Comparison of ENCODE assay signal across 1 cellular context in the genomic region with DNA sequence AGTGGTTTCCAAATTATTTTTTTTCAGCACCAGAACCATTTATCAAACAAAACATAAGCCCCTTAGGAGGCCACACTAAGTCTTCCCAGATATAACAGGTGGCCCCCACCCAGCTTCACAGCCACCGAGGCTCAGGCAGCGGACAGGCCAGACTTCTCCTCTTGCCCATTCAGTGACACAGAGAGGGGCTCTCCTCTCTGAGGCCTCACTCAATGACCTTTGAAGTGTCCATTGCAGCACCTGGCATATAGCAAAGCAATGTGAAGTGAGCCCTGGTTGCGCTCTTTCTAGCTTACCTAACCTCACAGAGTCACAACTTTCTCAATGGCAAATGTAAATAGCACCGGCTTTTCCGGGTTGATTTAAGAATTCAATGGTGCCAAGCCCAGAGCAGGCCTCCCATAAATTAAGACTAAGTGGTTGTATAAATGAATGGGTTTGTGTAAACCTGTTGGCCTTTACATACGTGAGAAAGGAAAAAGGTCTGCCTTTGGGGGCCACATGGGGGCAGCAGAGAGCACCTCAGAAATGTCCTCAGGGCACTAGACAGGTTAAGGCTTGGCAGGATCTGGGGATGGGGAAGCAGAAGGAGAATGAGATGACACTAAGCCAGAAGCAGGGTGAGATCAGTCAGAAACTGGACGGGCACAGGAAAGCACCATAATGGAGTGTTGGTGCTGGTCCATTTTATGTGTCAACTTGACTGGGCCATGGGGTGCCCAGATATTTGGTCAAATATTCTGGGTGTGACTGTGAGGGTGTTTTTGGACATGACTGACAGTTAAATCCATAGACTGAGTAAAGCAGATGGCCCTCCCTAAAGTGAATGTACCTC.
A peak's percentile ranks its signal among the peaks of the same experiment; 100 is the strongest.
TF ChIP-seq lines count a peak whose summit lies in the region.

No MANE protein-coding gene starts in this region.

TF ChIP-seq in GM12878, 131 proteins besides CTCF, POLR2A, EP300 and RAD21:
- TF ChIP-seq, protein P1, sequence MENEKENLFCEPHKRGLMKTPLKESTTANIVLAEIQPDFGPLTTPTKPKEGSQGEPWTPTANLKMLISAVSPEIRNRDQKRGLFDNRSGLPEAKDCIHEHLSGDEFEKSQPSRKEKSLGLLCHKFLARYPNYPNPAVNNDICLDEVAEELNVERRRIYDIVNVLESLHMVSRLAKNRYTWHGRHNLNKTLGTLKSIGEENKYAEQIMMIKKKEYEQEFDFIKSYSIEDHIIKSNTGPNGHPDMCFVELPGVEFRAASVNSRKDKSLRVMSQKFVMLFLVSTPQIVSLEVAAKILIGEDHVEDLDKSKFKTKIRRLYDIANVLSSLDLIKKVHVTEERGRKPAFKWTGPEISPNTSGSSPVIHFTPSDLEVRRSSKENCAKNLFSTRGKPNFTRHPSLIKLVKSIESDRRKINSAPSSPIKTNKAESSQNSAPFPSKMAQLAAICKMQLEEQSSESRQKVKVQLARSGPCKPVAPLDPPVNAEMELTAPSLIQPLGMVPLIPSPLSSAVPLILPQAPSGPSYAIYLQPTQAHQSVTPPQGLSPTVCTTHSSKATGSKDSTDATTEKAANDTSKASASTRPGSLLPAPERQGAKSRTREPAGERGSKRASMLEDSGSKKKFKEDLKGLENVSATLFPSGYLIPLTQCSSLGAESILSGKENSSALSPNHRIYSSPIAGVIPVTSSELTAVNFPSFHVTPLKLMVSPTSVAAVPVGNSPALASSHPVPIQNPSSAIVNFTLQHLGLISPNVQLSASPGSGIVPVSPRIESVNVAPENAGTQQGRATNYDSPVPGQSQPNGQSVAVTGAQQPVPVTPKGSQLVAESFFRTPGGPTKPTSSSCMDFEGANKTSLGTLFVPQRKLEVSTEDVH (IDR thresholded peaks at IDR 0.05; ENCODE audit: low read depth, partially characterized antibody) = no peak
- TF ChIP-seq RUNX3 (IDR thresholded peaks at IDR 0.05; ENCODE audit: low read length) = 0 out of 2 replicates have a peak, but pooled peaks have one; percentile 9
- TF ChIP-seq NFIC (IDR thresholded peaks at IDR 0.05; ENCODE audit: low read depth, low read length) = no peak
- TF ChIP-seq, protein P2, sequence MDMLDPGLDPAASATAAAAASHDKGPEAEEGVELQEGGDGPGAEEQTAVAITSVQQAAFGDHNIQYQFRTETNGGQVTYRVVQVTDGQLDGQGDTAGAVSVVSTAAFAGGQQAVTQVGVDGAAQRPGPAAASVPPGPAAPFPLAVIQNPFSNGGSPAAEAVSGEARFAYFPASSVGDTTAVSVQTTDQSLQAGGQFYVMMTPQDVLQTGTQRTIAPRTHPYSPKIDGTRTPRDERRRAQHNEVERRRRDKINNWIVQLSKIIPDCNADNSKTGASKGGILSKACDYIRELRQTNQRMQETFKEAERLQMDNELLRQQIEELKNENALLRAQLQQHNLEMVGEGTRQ (IDR thresholded peaks at IDR 0.05; ENCODE audit: borderline replicate concordance, low read depth, low read length) = no peak
- peak; percentile 62; the same call in 1 of the 2 replicates for TF ChIP-seq YY1 (IDR thresholded peaks at IDR 0.05; ENCODE audit: low read depth, low read length)
- no peak for TF ChIP-seq ZNF207 (IDR thresholded peaks at IDR 0.05; ENCODE audit: borderline replicate concordance)
- TF ChIP-seq SMC3 (IDR thresholded peaks at IDR 0.05; ENCODE audit: borderline replicate concordance, low read length) = peak; percentile 69
- TF ChIP-seq IKZF1 (conservative IDR thresholded peaks at IDR 0.05) = no peak
